Comparison of ENCODE assay signal across 34 cellular contexts in genomic region chr11:94860333-94860732, GRCh38.
"Had no signal": no experiment of that assay in that cellular context is flagged by ENCODE, and none has a peak within 500 bp of the region (broad histone marks: within the 10 kb centered on the region; RNA-seq: fewer than 3 reads in every experiment).

No MANE protein-coding gene starts in this region.

- H3K4me1 Mint-ChIP-seq: activated CD4-positive, alpha-beta T cell treated with anti-CD3 and anti-CD28 coated beads, Interleukin-2, amount 10 ng/mL, durations not matched to agents 24 days and 14 days; activated naive CD8-positive, alpha-beta T cell treated with anti-CD3 and anti-CD28 coated beads for 36 hours had no signal

- H3K4me3 ChIP-seq: adrenal gland, body of pancreas, breast epithelium had no signal

- FAIRE-seq: astrocyte, TTC549 had no signal

- H3K27me3 ChIP-seq: adrenal gland, body of pancreas, brain microvascular endothelial cell, breast epithelium had no signal

- H3K9me3 Mint-ChIP-seq: activated B cell treated with CpG ODN at 0.5 μM for 24 hours; activated CD4-positive, alpha-beta memory T cell treated with anti-CD3 and anti-CD28 coated beads for 36 hours; activated CD4-positive, alpha-beta T cell treated with anti-CD3 and anti-CD28 coated beads, Interleukin-2, amount 10 ng/mL, durations not matched to agents 24 days and 14 days; activated CD8-positive, alpha-beta T cell treated with anti-CD3 and anti-CD28 coated beads for 36 hours; activated naive CD4-positive, alpha-beta T cell treated with anti-CD3 and anti-CD28 coated beads for 36 hours; activated naive CD4-positive, alpha-beta T cell treated with anti-CD3 and anti-CD28 coated beads, Interleukin-2, amount 50 U/mL, for 72 hours; activated naive CD8-positive, alpha-beta T cell treated with anti-CD3 and anti-CD28 coated beads for 36 hours; activated T-cell treated with anti-CD3 and anti-CD28 coated beads, Interleukin-2, amount 50 U/mL, for 24 hours; activated T-helper 2 cell treated with anti-CD3 and anti-CD28 coated beads, Interferon-gamma antibody, Interleukin-2, Interleukin-4, amounts not matched to agents 10 μg/mL and 5 μg/mL and 100 μg/mL, durations not matched to agents 14 hours and 24 hours and 36 hours; T-helper 1 cell treated with Interleukin-12 subunit alpha and Interleukin-12 subunit beta and Interleukin-4 antibody, amounts not matched to agents 30 μg/mL and 1 μg/mL, for 36 hours; T-helper 2 cell treated with Interferon-gamma antibody and Interleukin-4, amounts not matched to agents 5 μg/mL and 100 μg/mL, for 36 hours had no signal

- H3K36me3 Mint-ChIP-seq: activated CD4-positive, alpha-beta memory T cell treated with anti-CD3 and anti-CD28 coated beads for 36 hours; activated naive CD4-positive, alpha-beta T cell treated with anti-CD3 and anti-CD28 coated beads, Interleukin-2, amount 50 U/mL, for 72 hours; activated naive CD8-positive, alpha-beta T cell treated with anti-CD3 and anti-CD28 coated beads for 36 hours had no signal

- H3K27me3 Mint-ChIP-seq: activated B cell treated with CpG ODN at 0.5 μM for 24 hours; activated CD4-positive, alpha-beta T cell treated with anti-CD3 and anti-CD28 coated beads, Interleukin-2, amount 10 ng/mL, durations not matched to agents 24 days and 14 days; activated CD8-positive, alpha-beta T cell treated with anti-CD3 and anti-CD28 coated beads for 36 hours; activated naive CD8-positive, alpha-beta T cell treated with anti-CD3 and anti-CD28 coated beads for 36 hours; activated T-cell treated with anti-CD3 and anti-CD28 coated beads, Interleukin-2, amount 50 U/mL, for 24 hours had no signal

- H3K4me3 Mint-ChIP-seq: activated B cell treated with CpG ODN at 0.5 μM for 24 hours; activated CD4-positive, alpha-beta memory T cell treated with anti-CD3 and anti-CD28 coated beads for 36 hours; activated CD4-positive, alpha-beta T cell treated with anti-CD3 and anti-CD28 coated beads, Interleukin-2, amount 10 ng/mL, durations not matched to agents 24 days and 14 days; activated CD8-positive, alpha-beta T cell treated with anti-CD3 and anti-CD28 coated beads for 36 hours; activated naive CD4-positive, alpha-beta T cell treated with anti-CD3 and anti-CD28 coated beads for 36 hours; activated naive CD8-positive, alpha-beta T cell treated with anti-CD3 and anti-CD28 coated beads for 36 hours; activated T-cell treated with anti-CD3 and anti-CD28 coated beads, Interleukin-2, amount 50 U/mL, for 24 hours; T-helper 1 cell treated with Interleukin-12 subunit alpha and Interleukin-12 subunit beta and Interleukin-4 antibody, amounts not matched to agents 30 μg/mL and 1 μg/mL, for 36 hours; T-helper 2 cell treated with Interferon-gamma antibody and Interleukin-4, amounts not matched to agents 5 μg/mL and 100 μg/mL, for 36 hours had no signal

- H3K27ac ChIP-seq: adrenal gland, body of pancreas, brain microvascular endothelial cell, breast epithelium, VCaP had no signal

- H3K36me3 ChIP-seq: breast epithelium had no signal

- H3K9me3 ChIP-seq: adrenal gland, body of pancreas, breast epithelium had no signal

- H3K4me1 ChIP-seq: adrenal gland, body of pancreas, breast epithelium had no signal

- H3K27ac Mint-ChIP-seq: activated B cell treated with CpG ODN at 0.5 μM for 24 hours; activated CD4-positive, alpha-beta memory T cell treated with anti-CD3 and anti-CD28 coated beads for 36 hours; activated CD4-positive, alpha-beta T cell treated with anti-CD3 and anti-CD28 coated beads, Interleukin-2, amount 10 ng/mL, durations not matched to agents 24 days and 14 days; activated CD8-positive, alpha-beta T cell treated with anti-CD3 and anti-CD28 coated beads for 36 hours; activated naive CD4-positive, alpha-beta T cell treated with anti-CD3 and anti-CD28 coated beads for 36 hours; activated naive CD4-positive, alpha-beta T cell treated with anti-CD3 and anti-CD28 coated beads, Interleukin-2, amount 50 U/mL, for 72 hours; activated naive CD8-positive, alpha-beta T cell treated with anti-CD3 and anti-CD28 coated beads for 36 hours; activated T-cell treated with anti-CD3 and anti-CD28 coated beads, Interleukin-2, amount 50 U/mL, for 24 hours; activated T-helper 2 cell treated with anti-CD3 and anti-CD28 coated beads, Interferon-gamma antibody, Interleukin-2, Interleukin-4, amounts not matched to agents 10 μg/mL and 5 μg/mL and 100 μg/mL, durations not matched to agents 14 hours and 24 hours and 36 hours; T-helper 1 cell treated with Interleukin-12 subunit alpha and Interleukin-12 subunit beta and Interleukin-4 antibody, amounts not matched to agents 30 μg/mL and 1 μg/mL, for 36 hours; T-helper 2 cell treated with Interferon-gamma antibody and Interleukin-4, amounts not matched to agents 5 μg/mL and 100 μg/mL, for 36 hours had no signal

- DNase-seq: activated B cell treated with CpG ODN at 0.5 μM for 24 hours; activated CD4-positive, alpha-beta memory T cell treated with anti-CD3 and anti-CD28 coated beads for 36 hours; activated CD4-positive, alpha-beta T cell treated with anti-CD3 and anti-CD28 coated beads for 4 hours; activated CD4-positive, alpha-beta T cell treated with anti-CD3 and anti-CD28 coated beads, Interleukin-2, amount 10 ng/mL, durations not matched to agents 24 days and 14 days; activated CD4-positive, alpha-beta T cell treated with anti-CD3 and anti-CD28 coated beads, Interleukin-2, amount 50 U/mL, for 1 hour; activated CD4-positive, alpha-beta T cell treated with anti-CD3 and anti-CD28 coated beads, Interleukin-2, amount 50 U/mL, for 4 hours; activated CD4-positive, CD25-positive, alpha-beta regulatory T cell treated with anti-CD3 and anti-CD28 coated beads, Interleukin-2, amount 50 U/mL, for 72 hours; activated CD8-positive, alpha-beta memory T cell treated with anti-CD3 and anti-CD28 coated beads, Interleukin-2, amount 50 U/mL, for 48 hours; activated CD8-positive, alpha-beta T cell treated with anti-CD3 and anti-CD28 coated beads for 36 hours; activated effector memory CD4-positive, alpha-beta T cell treated with anti-CD3 and anti-CD28 coated beads, Interleukin-2, amount 50 U/mL, for 16 hours; activated gamma-delta T cell treated with Interleukin-2 at 50 U/mL for 16 hours; activated naive CD4-positive, alpha-beta T cell; activated naive CD4-positive, alpha-beta T cell treated with anti-CD3 and anti-CD28 coated beads for 36 hours; activated naive CD4-positive, alpha-beta T cell treated with anti-CD3 and anti-CD28 coated beads, Interleukin-2, amount 50 U/mL, for 16 hours; activated naive CD8-positive, alpha-beta T cell treated with anti-CD3 and anti-CD28 coated beads for 36 hours; activated T-cell treated with anti-CD3 and anti-CD28 coated beads, Interleukin-2, amount 50 U/mL, for 24 hours; activated T-cell treated with anti-CD3 and anti-CD28 coated beads, Interleukin-2, amount 50 U/mL, for 48 hours; adrenal gland; amniotic stem cell; aorta; body of pancreas; brain microvascular endothelial cell; central memory CD4-positive, alpha-beta T cell; T-helper 1 cell; T-helper 2 cell; T-helper 9 cell had no signal

- ATAC-seq: activated CD8-positive, alpha-beta T cell treated with anti-CD3 and anti-CD28 coated beads for 36 hours; activated naive CD4-positive, alpha-beta T cell treated with anti-CD3 and anti-CD28 coated beads, Interleukin-2, amount 50 U/mL, for 72 hours; body of pancreas had no signal
